ENCODE assay signal across 25 cellular contexts in genomic region chr14:69473271-69473670, GRCh38. TPM values are rescaled to one million over a fixed set of nuclear protein-coding genes. Genes with fewer than 3 reads are reported as not detected.
DNase-seq lines count a peak whose midpoint lies in the region; ATAC-seq, FAIRE-seq and TF ChIP-seq lines count a peak whose summit lies in the region.
"Had no signal": no experiment of that assay in that cellular context is flagged by ENCODE, and none has a peak within 500 bp of the region (broad histone marks: within the 10 kb centered on the region; RNA-seq: fewer than 3 reads in every experiment).

No MANE protein-coding gene starts in this region.

- peaks cover 15% of the 10 kb centered on the region for H3K9me3 Mint-ChIP-seq in endodermal cell

- FAIRE-seq in HTR-8/SVneo (lab: Jason Lieb, UNC) = peak; percentile 87
- FAIRE-seq: D721Med, G401.6, GM12878, K562 had no signal

- H3K9me3 ChIP-seq in SJCRH30 (replicated peaks) = no peaks in the 10 kb centered on the region
- H3K9me3 ChIP-seq in endodermal cell (ENCODE audit: control insufficient read depth, low read length) = no peaks in the 10 kb centered on the region
- H3K9me3 ChIP-seq: MG63 had no signal

- H3K36me3 ChIP-seq in SJCRH30 = no peaks in the 10 kb centered on the region
- no peaks in the 10 kb centered on the region for H3K36me3 ChIP-seq in endodermal cell (ENCODE audit: control insufficient read depth, insufficient read depth, low read length)
- H3K36me3 ChIP-seq: MG63 had no signal

- no peak overlapping the region for H3K9ac ChIP-seq in endodermal cell (ENCODE audit: extremely low read depth, low read length, poor library complexity, severe bottlenecking)

- DNase-seq in NCI-H2107 treated with DMSO at 0.1 percent for 48 hours (lab: John Stamatoyannopoulos, UW; ENCODE audit: unreplicated experiment) = peak; percentile 32
- DNase-seq in NCI-H2107 (lab: John Stamatoyannopoulos, UW) = no peak
- DNase-seq in HTR-8/SVneo (ENCODE audit: insufficient read length, low spot score) = no peak
- DNase-seq in SJCRH30 = peak; percentile 24 to 40
- DNase-seq in islet precursor cell = peak; percentile 52
- DNase-seq in endodermal cell = no peak
- no peak for DNase-seq in COLO829 (ENCODE audit: low spot score)
- DNase-seq: 8988T, H9, MG63, NCI-H1105 treated with DMSO at 0.1 percent for 48 hours, NCI-H146, NCI-H1930, NCI-H446 treated with DMSO at 0.1 percent for 48 hours, NCI-H526, RPMI8226, SHP77 treated with DMSO at 0.1 percent for 48 hours had no signal

- no peak overlapping the region for H3K4me3 ChIP-seq in SJCRH30
- H3K4me3 ChIP-seq in endodermal cell (ENCODE audit: low read length) = no peak overlapping the region
- H3K4me3 ChIP-seq: GM12878, GM23338, K562, MG63, SK-N-MC had no signal

- TF ChIP-seq CTCF in endodermal cell (conservative IDR thresholded peaks at IDR 0.05) = no peak

- H3K4me1 Mint-ChIP-seq in endodermal cell = no peaks in the 10 kb centered on the region
- H3K4me1 Mint-ChIP-seq: GM23338 had no signal

- H3K4me1 ChIP-seq in SJCRH30 (peaks cover 3% of the 10 kb centered on the region; the same call in 1 of the 2 replicates), endodermal cell (ENCODE audit: control insufficient read depth, insufficient read depth, low read length) (no peaks in the 10 kb centered on the region)

- 80 to 88% methylated on average over 1 to 2 of the region's 3 CpGs for WGBS in endodermal cell (ENCODE audit: insufficient coverage in 1 of 2, insufficient read length in 1 of 2), 2 experiments

- no peak overlapping the region for H3K27ac Mint-ChIP-seq in endodermal cell
- H3K27ac Mint-ChIP-seq: GM23338, H9 had no signal

- no peaks in the 10 kb centered on the region for H3K36me3 Mint-ChIP-seq in endodermal cell (ENCODE audit: low read depth)

- H3K27me3 Mint-ChIP-seq in endodermal cell (ENCODE audit: insufficient read depth) = peaks cover 16% of the 10 kb centered on the region

- H3K27ac ChIP-seq in SJCRH30 = no peak overlapping the region
- H3K27ac ChIP-seq in endodermal cell (ENCODE audit: low read depth, low read length) = no peak overlapping the region
- H3K27ac ChIP-seq: HL-60, SK-N-MC had no signal

- H3K4me3 Mint-ChIP-seq in endodermal cell = no peak overlapping the region
- H3K4me3 Mint-ChIP-seq: GM23338, H9 had no signal

- ATAC-seq in HG03196 (IDR thresholded peaks at IDR 0.05; ENCODE audit: unreplicated experiment) = no peak
- ATAC-seq: GM12878, GM23338, K562 had no signal

- H3K27me3 ChIP-seq in SJCRH30 (no peaks in the 10 kb centered on the region), endodermal cell (ENCODE audit: control insufficient read depth, insufficient read depth, low read length, poor library complexity, severe bottlenecking) (no peaks in the 10 kb centered on the region)
- H3K27me3 ChIP-seq: MG63 had no signal

RNA-seq across cellular contexts. Expression of gene PLEKHD1, which starts 11.3 kb away (rescaled TPM):
- total RNA-seq in SJCRH30 (2014; rRNA removed; shearing (Covaris generic)) = 0.28 and 0.30 TPM in 2 replicates
- total RNA-seq in endodermal cell = under 1 TPM; 0.11 TPM
- 0.04 TPM for polyA plus RNA-seq in endodermal cell (2013, experiment 1 of 2)
- 0.17 TPM for polyA plus RNA-seq in endodermal cell (2013, experiment 2 of 2)
- total RNA-seq: K562 had no signal
- polyA plus RNA-seq: K562 had no signal

Comparison
In these comparisons a context has a peak if more than half of its experiments do, and no peak if none do; other contexts are left out.
1. DNase-seq: peak in NCI-H2107 treated with DMSO at 0.1 percent for 48 hours (single experiment), SJCRH30 (2 of 2) and islet precursor cell (single experiment); none in NCI-H2107 (single experiment), HTR-8/SVneo (single experiment), endodermal cell (single experiment) and COLO829 (single experiment).